ENCODE assay signal across 13 cellular contexts in the genomic region with DNA sequence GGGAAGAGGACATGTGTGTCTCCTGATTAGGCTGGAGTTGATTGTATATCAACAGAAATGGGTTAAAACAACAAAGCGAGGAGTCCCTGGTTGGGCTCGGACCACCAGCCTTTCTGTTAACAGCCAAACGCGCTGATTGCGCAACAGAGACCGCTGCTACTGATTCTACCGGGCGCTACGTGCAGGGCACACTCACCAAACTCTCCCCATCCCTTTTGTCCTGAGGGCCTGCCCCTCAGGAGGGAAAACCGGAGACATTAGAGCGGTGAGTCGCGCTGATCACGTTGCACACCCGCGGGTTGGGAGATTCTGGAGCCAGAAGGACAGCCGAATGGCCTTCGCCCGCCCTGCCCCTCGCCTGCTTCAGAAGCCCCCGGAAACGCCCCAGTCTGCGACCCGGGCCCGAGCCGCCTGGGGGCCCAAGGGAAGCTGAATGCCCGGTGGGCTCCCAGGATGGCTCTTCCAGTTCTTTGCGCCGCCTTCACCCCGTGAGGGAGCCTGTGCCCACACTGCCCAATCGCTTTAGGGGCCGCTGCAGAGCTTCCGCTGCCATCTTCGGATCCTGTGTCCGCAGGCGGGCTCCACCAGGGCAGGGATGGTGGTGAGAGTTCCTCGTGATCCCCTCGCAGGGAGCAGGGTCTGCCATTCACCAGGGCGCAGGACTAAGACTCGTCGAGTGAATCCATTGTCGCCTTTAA.
A peak's percentile ranks its signal among the peaks of the same experiment; 100 is the strongest.
DNase-seq lines count a peak whose midpoint lies in the region; ATAC-seq and TF ChIP-seq lines count a peak whose summit lies in the region.
"Had no signal": no experiment of that assay in that cellular context is flagged by ENCODE, and none has a peak within 500 bp of the region (broad histone marks: within the 10 kb centered on the region; RNA-seq: fewer than 3 reads in every experiment).

No MANE protein-coding gene starts in this region.

- H3K4me1 ChIP-seq in OCI-LY3 (ENCODE audit: low read length) (peaks cover 26% of the 10 kb centered on the region), esophagus muscularis mucosa (peaks cover 3 to 13% (median 9%) of the 10 kb centered on the region in 4 donors), esophagus squamous epithelium (peaks cover 0 to 16% (median 6%) of the 10 kb centered on the region in 3 donors), psoas muscle (no peaks in the 10 kb centered on the region)

- no peak for DNase-seq in T-helper 2 cell treated with Interferon-gamma antibody and Interleukin-4, amounts not matched to agents 5 μg/mL and 100 μg/mL, for 36 hours (ENCODE audit: low spot score)
- DNase-seq in T-helper 2 cell (no peak), esophagus muscularis mucosa (ENCODE audit: extremely low spot score) (peak; percentile 70), progenitor cell of endocrine pancreas (ENCODE audit: low spot score, unreplicated experiment) (no peak), esophagus squamous epithelium (lab: John Stamatoyannopoulos, UW) (no peak), psoas muscle (no peak)
- DNase-seq: 8988T, cerebellar nuclear complex, foreskin melanocyte, NCI-H748 treated with DMSO at 0.1 percent for 48 hours had no signal

- peaks cover 13% of the 10 kb centered on the region for H3K9me3 Mint-ChIP-seq in T-helper 2 cell treated with Interferon-gamma antibody and Interleukin-4, amounts not matched to agents 5 μg/mL and 100 μg/mL, for 36 hours
- peaks cover 7% of the 10 kb centered on the region for H3K9me3 Mint-ChIP-seq in progenitor cell of endocrine pancreas (ENCODE audit: low read depth)

- intact Hi-C loops in esophagus muscularis mucosa (cut with DNase I) = no loop called here
- intact Hi-C loops in esophagus squamous epithelium (cut with DNase I) = no loop called here
- intact Hi-C loops in psoas muscle (cut with DNase I) = no loop called here

- H3K27me3 ChIP-seq in OCI-LY3 (ENCODE audit: low read depth, low read length) = no peaks in the 10 kb centered on the region
- peaks cover 0 to 64% (median 6%) of the 10 kb centered on the region in 4 donors for H3K27me3 ChIP-seq in esophagus muscularis mucosa
- H3K27me3 ChIP-seq in esophagus squamous epithelium = peaks cover 0 to 88% (median 7%) of the 10 kb centered on the region in 4 donors
- peaks cover 0 to 30% (median 10%) of the 10 kb centered on the region in 3 donors for H3K27me3 ChIP-seq in psoas muscle (ENCODE audit: insufficient read depth in 3 of 3, low read length in 2 of 3)

- H3K36me3 Mint-ChIP-seq in T-helper 2 cell treated with Interferon-gamma antibody and Interleukin-4, amounts not matched to agents 5 μg/mL and 100 μg/mL, for 36 hours (ENCODE audit: low read depth) = no peaks in the 10 kb centered on the region
- no peaks in the 10 kb centered on the region for H3K36me3 Mint-ChIP-seq in progenitor cell of endocrine pancreas (ENCODE audit: insufficient read depth)

- H3K27ac Mint-ChIP-seq in T-helper 2 cell treated with Interferon-gamma antibody and Interleukin-4, amounts not matched to agents 5 μg/mL and 100 μg/mL, for 36 hours = peak overlapping the region; percentile 91
- no peak overlapping the region for H3K27ac Mint-ChIP-seq in progenitor cell of endocrine pancreas

- H3K4me3 ChIP-seq in OCI-LY3 (ENCODE audit: low read length) (peak overlapping the region; percentile 81; the same call in 1 of the 2 replicates), esophagus muscularis mucosa (peak overlapping the region in 3 of 4 donors; percentile 9 to 46 (median 33)), esophagus squamous epithelium (peak overlapping the region in 2 of 4 donors; percentile 31 to 56), psoas muscle (no peak overlapping the region)

- H4K20me1 ChIP-seq in OCI-LY3 (ENCODE audit: insufficient read depth, low read length) = no peaks in the 10 kb centered on the region

- peak overlapping the region; percentile 95 for H3K4me2 ChIP-seq in OCI-LY3 (ENCODE audit: low read length)

- TF ChIP-seq EP300 in esophagus muscularis mucosa (IDR thresholded peaks at IDR 0.05) = no peak

- TF ChIP-seq POLR2A in esophagus muscularis mucosa (IDR thresholded peaks at IDR 0.05; ENCODE audit: low read depth) = no peak
- TF ChIP-seq POLR2A in esophagus squamous epithelium (IDR thresholded peaks at IDR 0.05) = no peak

- H3K9ac ChIP-seq in OCI-LY3 (ENCODE audit: low read length) = no peak overlapping the region

- no peaks in the 10 kb centered on the region for H3K79me2 ChIP-seq in OCI-LY3 (ENCODE audit: low read length)

- WGBS in esophagus muscularis mucosa = 54% methylated on average over 29 of the region's 42 CpGs
- 46 to 50% methylated on average over 16 to 34 of the region's 42 CpGs for WGBS in esophagus squamous epithelium, 2 donors
- 60 to 62% (median 61%) methylated on average over 42 of the region's 42 CpGs for WGBS in psoas muscle, 3 donors

- H3K27me3 Mint-ChIP-seq in T-helper 2 cell treated with Interferon-gamma antibody and Interleukin-4, amounts not matched to agents 5 μg/mL and 100 μg/mL, for 36 hours (ENCODE audit: low read depth) = peaks cover 29% of the 10 kb centered on the region
- H3K27me3 Mint-ChIP-seq in progenitor cell of endocrine pancreas = peaks cover 62% of the 10 kb centered on the region

- no peak for TF ChIP-seq CTCF in OCI-LY3 (IDR thresholded peaks at IDR 0.05; ENCODE audit: low read depth, low read length)
- TF ChIP-seq CTCF in esophagus muscularis mucosa (IDR thresholded peaks at IDR 0.05) = no peak
- no peak for TF ChIP-seq CTCF in progenitor cell of endocrine pancreas (IDR thresholded peaks at IDR 0.05; ENCODE audit: unreplicated experiment)
- TF ChIP-seq CTCF in esophagus squamous epithelium (IDR thresholded peaks at IDR 0.05) = no peak
- no peak for TF ChIP-seq CTCF in psoas muscle (IDR thresholded peaks at IDR 0.05)

- H3K4me3 Mint-ChIP-seq in T-helper 2 cell treated with Interferon-gamma antibody and Interleukin-4, amounts not matched to agents 5 μg/mL and 100 μg/mL, for 36 hours = peak overlapping the region; percentile 92
- H3K4me3 Mint-ChIP-seq in progenitor cell of endocrine pancreas (ENCODE audit: low read depth) = peak overlapping the region; percentile 59

- no peak for ATAC-seq in HG03571 (IDR thresholded peaks at IDR 0.05; ENCODE audit: unreplicated experiment)
- no peak for ATAC-seq in psoas muscle
- ATAC-seq: SK-N-SH treated with all-trans-retinoic acid at 6 μM for 48 hours had no signal

- no peak overlapping the region for H3K27ac ChIP-seq in OCI-LY3 (ENCODE audit: low read length)
- H3K27ac ChIP-seq in esophagus muscularis mucosa (replicated peaks in 1 of 4) = no peak overlapping the region
- H3K27ac ChIP-seq in esophagus squamous epithelium = no peak overlapping the region
- H3K27ac ChIP-seq in psoas muscle = no peak overlapping the region

- H3K9me3 ChIP-seq in OCI-LY3 (ENCODE audit: insufficient read depth, low read length) (no peaks in the 10 kb centered on the region), esophagus muscularis mucosa (peaks cover 0 to 2% (median 0%) of the 10 kb centered on the region in 4 donors), esophagus squamous epithelium (no peaks in the 10 kb centered on the region), psoas muscle (no peaks in the 10 kb centered on the region)

- H3K4me1 Mint-ChIP-seq in T-helper 2 cell treated with Interferon-gamma antibody and Interleukin-4, amounts not matched to agents 5 μg/mL and 100 μg/mL, for 36 hours (ENCODE audit: low read depth) = peaks cover 39% of the 10 kb centered on the region
- peaks cover 4% of the 10 kb centered on the region for H3K4me1 Mint-ChIP-seq in progenitor cell of endocrine pancreas (ENCODE audit: low read depth)

- H2AFZ ChIP-seq in OCI-LY3 (ENCODE audit: low read depth, low read length) = no peak overlapping the region

- H3K36me3 ChIP-seq in OCI-LY3 (replicated peaks; ENCODE audit: low read depth, low read length) (no peaks in the 10 kb centered on the region), esophagus muscularis mucosa (no peaks in the 10 kb centered on the region), esophagus squamous epithelium (no peaks in the 10 kb centered on the region), psoas muscle (ENCODE audit: insufficient read depth in 1 of 2, low read depth in 1 of 2) (no peaks in the 10 kb centered on the region)
